In genomic region chr12:25256005-25256404, GRCh38 we compare ENCODE assay signal across 22 cellular contexts. TPM values are rescaled to one million over a fixed set of nuclear protein-coding genes. Genes with fewer than 3 reads are reported as not detected.
DNase-seq lines count a peak whose midpoint lies in the region; ATAC-seq, FAIRE-seq and TF ChIP-seq lines count a peak whose summit lies in the region.
"Had no signal": no experiment of that assay in that cellular context is flagged by ENCODE, and none has a peak within 500 bp of the region (broad histone marks: within the 10 kb centered on the region; RNA-seq: fewer than 3 reads in every experiment).

No MANE protein-coding gene starts in this region.

- peak overlapping the region in 2 of 4 donors; percentile 45 to 64 for H3K27ac ChIP-seq in pancreas
- H3K27ac ChIP-seq: Peyer's patch had no signal

- peak overlapping the region; percentile 79 for H3K27ac Mint-ChIP-seq in Caco-2 (ENCODE audit: unreplicated experiment)
- peak overlapping the region in 2 of 3 donors; percentile 21 to 55 for H3K27ac Mint-ChIP-seq in IgD-negative memory B cell
- H3K27ac Mint-ChIP-seq: CD8-positive, alpha-beta T cell had no signal

- H3K4me1 ChIP-seq in Caco-2 (peaks cover 66% of the 10 kb centered on the region), pancreas (peaks cover 27 to 42% (median 39%) of the 10 kb centered on the region in 3 donors)

- peaks cover 44% of the 10 kb centered on the region for H3K36me3 Mint-ChIP-seq in Caco-2 (ENCODE audit: insufficient read depth, unreplicated experiment)
- H3K36me3 Mint-ChIP-seq in IgD-negative memory B cell: peaks cover 4% of the 10 kb centered on the region
- H3K36me3 Mint-ChIP-seq: CD8-positive, alpha-beta T cell had no signal

- peak overlapping the region; percentile 65 for H3K4me3 Mint-ChIP-seq in Caco-2 (ENCODE audit: unreplicated experiment)
- no peak overlapping the region for H3K4me3 Mint-ChIP-seq in IgD-negative memory B cell
- H3K4me3 Mint-ChIP-seq: CD8-positive, alpha-beta T cell had no signal

- intact Hi-C loops in Caco-2 (cut with micrococcal nuclease; ENCODE audit: unreplicated experiment) (loop anchor here (1.0 to 2.0 kb wide), 3 partner anchors 21 to 128 kb away; no protein-coding TSS in a partner anchor), left colon (cut with DNase I, micrococcal nuclease) (no loop called here), pancreas (cut with DNase I) (no loop called here)

- H3K4me3 ChIP-seq in Caco-2 (ENCODE audit: low read depth, low read length): no peak overlapping the region
- H3K4me3 ChIP-seq in pancreas: no peak overlapping the region
- H3K4me3 ChIP-seq: Peyer's patch had no signal

- H3K9me3 ChIP-seq in Caco-2: peaks cover 29% of the 10 kb centered on the region
- H3K9me3 ChIP-seq in pancreas: no peaks in the 10 kb centered on the region
- H3K9me3 ChIP-seq: Peyer's patch had no signal

- peaks cover 38% of the 10 kb centered on the region for H3K9me3 Mint-ChIP-seq in Caco-2 (ENCODE audit: unreplicated experiment)
- H3K9me3 Mint-ChIP-seq in IgD-negative memory B cell: no peaks in the 10 kb centered on the region
- H3K9me3 Mint-ChIP-seq: CD8-positive, alpha-beta T cell had no signal

- H3K27me3 ChIP-seq in Caco-2 (replicated peaks; ENCODE audit: control insufficient read depth, insufficient read depth, low read length) (no peaks in the 10 kb centered on the region), pancreas (no peaks in the 10 kb centered on the region)
- H3K27me3 ChIP-seq: Peyer's patch had no signal

- no peaks in the 10 kb centered on the region; the same call in 1 of the 2 replicates for H3K36me3 ChIP-seq in Caco-2 (ENCODE audit: control insufficient read depth, insufficient read depth, low read length)
- H3K36me3 ChIP-seq in pancreas: no peaks in the 10 kb centered on the region
- H3K36me3 ChIP-seq: Peyer's patch had no signal

- H3K27me3 Mint-ChIP-seq in Caco-2 (ENCODE audit: insufficient read depth, unreplicated experiment) (no peaks in the 10 kb centered on the region), IgD-negative memory B cell (no peaks in the 10 kb centered on the region)

- TF ChIP-seq CTCF in Caco-2 (IDR thresholded peaks at IDR 0.05; ENCODE audit: insufficient read depth in 1 of 2, low read depth in 1 of 2, low read length in 1 of 2, severe bottlenecking in 1 of 2, unreplicated experiment in 1 of 2) (peak in 1 of 2 experiments; percentile 3), pancreas (IDR thresholded peaks at IDR 0.05) (no peak)

- DNase-seq in Caco-2 (peak; percentile 60 to 73), left colon (no peak), pancreas (no peak), kidney glomerular epithelial cell (lab: John Stamatoyannopoulos, UW) (no peak), NCI-H82 treated with DMSO at 0.1 percent for 48 hours (lab: John Stamatoyannopoulos, UW; ENCODE audit: unreplicated experiment) (no peak), ecto neural progenitor cell (ENCODE audit: low spot score) (no peak)
- DNase-seq in activated CD8-positive, alpha-beta memory T cell treated with anti-CD3 and anti-CD28 coated beads, Interleukin-2, amount 50 U/mL, for 48 hours: no peak
- DNase-seq: AML-193; C1 segment of cervical spinal cord; CD8-positive, alpha-beta T cell; DMS79; NCI-H1092; NCI-H1436; NCI-H2029; NCI-H2171; NCI-H345; NCI-H524; NCI-H774; Peyer's patch had no signal

- no peak for FAIRE-seq in pancreas (lab: Jason Lieb, UNC)
- FAIRE-seq: GM19239, H54 had no signal

- no TSS peak for BruUV-seq in Caco-2 (replicated peaks; lab: Mats Ljungman, UMichigan)

- H3K4me1 Mint-ChIP-seq in Caco-2 (ENCODE audit: low read depth, unreplicated experiment): peaks cover 69% of the 10 kb centered on the region
- peaks cover 16 to 33% (median 25%) of the 10 kb centered on the region in 3 donors for H3K4me1 Mint-ChIP-seq in IgD-negative memory B cell

- ATAC-seq in left colon (peak; percentile 33), pancreas (peak; percentile 46 to 73 (median 68))
- ATAC-seq: CD8-positive, alpha-beta T cell had no signal

- CTCF ChIA-PET in Caco-2 (lab: Charles Lee): interaction anchor here (1.1 to 1.8 kb wide), 4 partner anchors 15 to 132 kb away, joined by 3 to 7 read pairs (median 5); no protein-coding TSS in a partner anchor

- WGBS in pancreas, 2 donors: 30 to 42% methylated on average over 5 of the region's 5 CpGs

- POLR2A ChIA-PET in Caco-2 (lab: Charles Lee): interaction anchor here (0.5 to 1.5 kb wide), 3 partner anchors 92 to 379 kb away, joined by 3 to 6 read pairs (median 4); no protein-coding TSS in a partner anchor

RNA-seq across cellular contexts. Expression of gene KRAS, which starts 5.3 kb away (rescaled TPM):
- 162 and 179 TPM in 2 replicates for total RNA-seq in Caco-2 (2022)
- polyA plus RNA-seq in IgD-negative memory B cell: 39.3 TPM
- 10 to 100 TPM; 74.7 to 76.9 TPM for total RNA-seq in left colon
- total RNA-seq in pancreas: 10 to 100 TPM in 2 of 6 donors, 1 to 10 TPM in 4; 7.3 to 17.6 (median 8.9) TPM
- 1 to 10 TPM; 3.1 to 6.4 TPM for polyA plus RNA-seq in pancreas

Comparison
In these comparisons a context has a peak if more than half of its experiments do, and no peak if none do; other contexts are left out.
1. DNase-seq: peak in Caco-2 (2 of 2); none in left colon (0 of 2), pancreas (0 of 6), activated CD8-positive, alpha-beta memory T cell treated with anti-CD3 and anti-CD28 coated beads, Interleukin-2, amount 50 U/mL, for 48 hours (single experiment), kidney glomerular epithelial cell (single experiment), NCI-H82 treated with DMSO at 0.1 percent for 48 hours (single experiment) and ecto neural progenitor cell (single experiment).